ENCODE assay signal across 9 cellular contexts in genomic region chr12:125183187-125184067, GRCh38. TPM values are rescaled to one million over a fixed set of nuclear protein-coding genes. Genes with fewer than 3 reads are reported as not detected.
DNase-seq lines count a peak whose midpoint lies in the region; ATAC-seq, FAIRE-seq and TF ChIP-seq lines count a peak whose summit lies in the region.
"Had no signal": no experiment of that assay in that cellular context is flagged by ENCODE, and none has a peak within 500 bp of the region (broad histone marks: within the 10 kb centered on the region; RNA-seq: fewer than 3 reads in every experiment).

No MANE protein-coding gene starts in this region.

- no peak overlapping the region for H3K4me3 ChIP-seq in endothelial cell of umbilical vein (replicated peaks in 1 of 3; ENCODE audit: insufficient read depth in 1 of 3, low read depth in 1 of 3, low read length in 3 of 3)

- H3K79me2 ChIP-seq in endothelial cell of umbilical vein (ENCODE audit: control insufficient read depth, insufficient read depth, low read length) = no peaks in the 10 kb centered on the region

- POLR2A ChIA-PET in endothelial cell of umbilical vein (lab: Charles Lee) = no interaction called here

- no peaks in the 10 kb centered on the region for H4K20me1 ChIP-seq in endothelial cell of umbilical vein (replicated peaks; ENCODE audit: control insufficient read depth, extremely low read depth, insufficient read depth, low read length)

- intact Hi-C loops in endothelial cell of umbilical vein (cut with micrococcal nuclease) = loop anchor here (5.0 to 10.0 kb wide), 2 partner anchors 149 to 881 kb away; no protein-coding TSS in a partner anchor

- no peak overlapping the region for H3K4me2 ChIP-seq in endothelial cell of umbilical vein (ENCODE audit: insufficient read depth, low read length)

- H3K9me1 ChIP-seq in endothelial cell of umbilical vein (replicated peaks; ENCODE audit: control insufficient read depth, extremely low read depth, insufficient read depth, low read length) = no peaks in the 10 kb centered on the region

- H3K27ac ChIP-seq in endothelial cell of umbilical vein (ENCODE audit: insufficient read depth, low read depth, low read length) = no peak overlapping the region

- no peaks in the 10 kb centered on the region for H3K4me1 ChIP-seq in endothelial cell of umbilical vein (ENCODE audit: control insufficient read depth, extremely low read depth, insufficient read depth, low read length)

- H2AFZ ChIP-seq in endothelial cell of umbilical vein (ENCODE audit: low read depth, low read length) = no peak overlapping the region

- ATAC-seq in GM19025 (IDR thresholded peaks at IDR 0.05; ENCODE audit: low read depth, unreplicated experiment) = peak; percentile 46
- peak; percentile 75 for ATAC-seq in HG03432 (IDR thresholded peaks at IDR 0.05; ENCODE audit: unreplicated experiment)

- no peak for TF ChIP-seq POLR2A in endothelial cell of umbilical vein (IDR thresholded peaks at IDR 0.05; ENCODE audit: low read depth, low read length)

- H3K27me3 ChIP-seq in endothelial cell of umbilical vein (ENCODE audit: control insufficient read depth in 2 of 2, insufficient read depth in 2 of 2, low read length in 2 of 2) = peaks cover 33 to 38% of the 10 kb centered on the region in 2 experiments

- no TSS peak for BruUV-seq in endothelial cell of umbilical vein (replicated peaks; lab: Mats Ljungman, UMichigan)

- no peak overlapping the region for H3K9ac ChIP-seq in endothelial cell of umbilical vein (replicated peaks; ENCODE audit: extremely low read depth, insufficient read depth, low read length)

- CTCF ChIA-PET in endothelial cell of umbilical vein (lab: Charles Lee) = interaction anchor here (0.5 to 5.3 kb wide), 11 partner anchors 10 to 1165 kb away, joined by 3 to 128 read pairs (median 4); no protein-coding TSS in a partner anchor

- H3K36me3 ChIP-seq in endothelial cell of umbilical vein (ENCODE audit: control insufficient read depth in 2 of 2, extremely low read depth in 1 of 2, insufficient read depth in 2 of 2, low read length in 2 of 2) = no peaks in the 10 kb centered on the region

- DNase-seq in C1 segment of cervical spinal cord (lab: John Stamatoyannopoulos, UW) = peak; percentile 7 to 85 (median 62)
- peak; percentile 83 for DNase-seq in NCI-H82 treated with DMSO at 0.1 percent for 48 hours (lab: John Stamatoyannopoulos, UW; ENCODE audit: unreplicated experiment)
- peak; percentile 93 for DNase-seq in activated CD8-positive, alpha-beta memory T cell treated with anti-CD3 and anti-CD28 coated beads for 24 hours
- peak; percentile 66 for DNase-seq in endothelial cell of umbilical vein (ENCODE audit: low read depth, low spot score)
- peak; percentile 81 for DNase-seq in mucosa of gallbladder (ENCODE audit: low spot score)
- peak; percentile 54 to 69 for DNase-seq in stimulated activated CD8-positive, alpha-beta memory T cell treated with anti-CD3 and anti-CD28 coated beads, Interleukin-7, amount 100 ng/mL, for 1 hour (ENCODE audit: low read depth in 2 of 2)

- peak; percentile 94 to 99 for TF ChIP-seq CTCF in endothelial cell of umbilical vein (IDR thresholded peaks at IDR 0.05; ENCODE audit: extremely low read depth in 1 of 2, insufficient read depth in 1 of 2, low read depth in 1 of 2, low read length in 2 of 2)

- dilution Hi-C loops in endothelial cell of umbilical vein (cut with MboI; ENCODE audit: extremely low pct_ligation_motif_present, low sequenced_read_pairs) = no loop called here

- no peaks in the 10 kb centered on the region for H3K9me3 ChIP-seq in endothelial cell of umbilical vein (replicated peaks; ENCODE audit: control insufficient read depth, insufficient read depth, low read length)

- peak; percentile 90 for FAIRE-seq in endothelial cell of umbilical vein (lab: Jason Lieb, UNC)
- FAIRE-seq: colon had no signal

TF ChIP-seq in endothelial cell of umbilical vein, 7 proteins besides CTCF, POLR2A, EP300 and RAD21:
- TF ChIP-seq MAX (IDR thresholded peaks at IDR 0.05; ENCODE audit: insufficient read depth, insufficient read length) = peak; percentile 14
- no peak for TF ChIP-seq GATA2 (IDR thresholded peaks at IDR 0.05; ENCODE audit: insufficient read depth, insufficient read length, low read depth, low read length)

RNA-seq across cellular contexts. Expression of gene TMEM132B, which starts 2.8 kb away (rescaled TPM):
- total RNA-seq in endothelial cell of umbilical vein (0.27 TPM in 1 of 2 replicates, not detected in the other), mucosa of gallbladder (2.0 TPM)
- polyA plus RNA-seq in endothelial cell of umbilical vein = 0.03 and 0.10 TPM in 2 replicates
- polyA plus RNA-seq in endothelial cell of umbilical vein (2011; cell fraction: cytosol; rRNA removed) = under 0.01 and 0.06 TPM in 2 replicates
- polyA plus RNA-seq in endothelial cell of umbilical vein (2011; cell fraction: nucleus; rRNA removed) = 0.06 and 0.25 TPM in 2 replicates
- polyA plus RNA-seq in endothelial cell of umbilical vein (2012) = 0.15 and 0.29 TPM in 2 replicates
- not detected in 2 replicates for polyA minus RNA-seq in endothelial cell of umbilical vein
- polyA minus RNA-seq in endothelial cell of umbilical vein (2011; cell fraction: cytosol; rRNA and poly(A)+ RNA removed) = not detected
- polyA minus RNA-seq in endothelial cell of umbilical vein (2011; cell fraction: nucleus; rRNA and poly(A)+ RNA removed) = 0.14 and 0.29 TPM in 2 replicates
